ENCODE assay signal across 12 cellular contexts in the genomic region with DNA sequence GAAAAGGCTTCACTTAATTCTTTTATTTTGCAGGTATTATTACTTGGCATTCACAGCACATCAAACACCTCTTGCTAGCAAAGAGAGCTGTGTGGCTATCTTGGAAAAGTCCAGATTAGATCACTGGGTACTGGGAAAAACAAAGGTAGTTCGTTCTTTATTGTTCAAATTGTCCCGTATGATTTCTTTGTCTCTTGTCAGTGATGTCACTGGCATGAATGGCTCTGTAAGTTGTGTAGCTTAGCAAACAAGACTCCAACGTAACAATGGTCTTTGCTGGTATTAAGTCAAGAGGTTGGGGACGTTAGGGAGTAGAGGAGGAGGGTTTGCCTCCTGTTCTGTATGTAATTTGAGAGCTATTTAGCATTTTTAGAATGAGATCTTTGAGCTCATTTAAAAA.
"Had no signal": no experiment of that assay in that cellular context is flagged by ENCODE, and none has a peak within 500 bp of the region (broad histone marks: within the 10 kb centered on the region; RNA-seq: fewer than 3 reads in every experiment).

No MANE protein-coding gene starts in this region.

- ATAC-seq: body of pancreas; sciatic nerve; stimulated activated naive B cell treated with anti-CD40 and anti-IgM and Interleukin-4, amounts not matched to agents 10 μg/mL and 1 μg/mL and 100 μg/mL, for 72 hours had no signal

- FAIRE-seq: frontal cortex had no signal

- DNase-seq: activated B cell treated with CpG ODN at 0.5 μM for 24 hours; activated CD4-positive, alpha-beta T cell treated with anti-CD3 and anti-CD28 coated beads, Interleukin-2, amount 10 ng/mL, durations not matched to agents 7 days and 5 days; body of pancreas; central memory CD4-positive, alpha-beta T cell; effector CD4-positive, alpha-beta T cell; islet precursor cell; left ventricle myocardium inferior; mesenchymal stem cell; stimulated activated CD4-positive, alpha-beta T cell treated with anti-CD3 and anti-CD28 coated beads, Interleukin-2, amount 100 ng/mL, for 24 hours; stimulated activated naive B cell treated with anti-CD40 and anti-IgM and Interleukin-4, amounts not matched to agents 10 μg/mL and 1 μg/mL and 100 μg/mL, for 72 hours had no signal
